In the genomic region with DNA sequence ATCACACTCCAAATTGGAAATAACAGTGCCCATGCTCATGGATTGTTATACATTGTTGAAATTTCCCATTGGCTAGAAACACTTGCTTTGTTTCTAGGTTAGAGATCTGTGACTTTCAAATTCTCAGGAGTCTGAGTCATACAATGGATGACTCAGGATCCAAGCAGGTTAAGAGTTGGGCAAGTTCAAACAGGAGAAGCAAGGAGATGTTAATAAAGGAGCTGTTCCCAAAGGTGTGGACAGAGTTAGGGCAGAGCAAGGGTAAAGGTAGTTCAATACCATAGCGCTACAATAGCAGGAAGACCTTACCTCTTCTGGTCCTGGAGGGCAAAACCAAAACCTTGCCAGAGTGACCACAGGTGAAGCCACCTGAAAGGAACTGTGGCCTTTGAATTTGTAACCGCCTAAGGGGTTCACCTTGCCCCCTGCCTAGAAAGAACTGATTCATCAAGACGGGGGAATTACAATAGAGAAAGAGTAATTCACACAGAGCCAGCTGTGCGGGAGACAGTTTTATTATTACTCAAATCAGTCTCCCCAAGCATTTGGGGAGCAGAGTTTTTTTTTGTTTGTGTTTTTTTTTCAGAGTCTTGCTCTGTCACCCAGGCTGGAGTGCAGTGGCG, we compare ENCODE assay signal across 8 cellular contexts. TPM values are rescaled to one million over a fixed set of nuclear protein-coding genes. Genes with fewer than 3 reads are reported as not detected.
DNase-seq lines count a peak whose midpoint lies in the region; ATAC-seq and TF ChIP-seq lines count a peak whose summit lies in the region.

No MANE protein-coding gene starts in this region.

- no peaks in the 10 kb centered on the region for H3K27me3 Mint-ChIP-seq in naive thymus-derived CD8-positive, alpha-beta T cell

- peak overlapping the region in 3 of 10 donors; percentile 2 to 31 (median 5) for H3K4me3 Mint-ChIP-seq in naive thymus-derived CD8-positive, alpha-beta T cell

- no peak for TF ChIP-seq CTCF in coronary artery (IDR thresholded peaks at IDR 0.05)

- POLR2A ChIA-PET in naive thymus-derived CD8-positive, alpha-beta T cell (lab: Charles Lee), result interaction anchor here (0.8 to 3.0 kb wide), 4 partner anchors 9 to 227 kb away, joined by 3 to 11 read pairs (median 8); a partner anchor contains a TSS

- H3K4me1 Mint-ChIP-seq in naive thymus-derived CD8-positive, alpha-beta T cell, result peaks cover 24 to 72% (median 53%) of the 10 kb centered on the region in 4 donors

- peak overlapping the region in 9 of 10 donors; percentile 0 to 82 (median 48) for H3K27ac Mint-ChIP-seq in naive thymus-derived CD8-positive, alpha-beta T cell

- peak overlapping the region; percentile 80 to 90 for H3K27ac ChIP-seq in coronary artery

- no peak for ATAC-seq in naive thymus-derived CD8-positive, alpha-beta T cell
- ATAC-seq in HG03565 (IDR thresholded peaks at IDR 0.05; ENCODE audit: unreplicated experiment) (no peak), GM21619 (IDR thresholded peaks at IDR 0.05; ENCODE audit: unreplicated experiment) (no peak), HG03460 (IDR thresholded peaks at IDR 0.05; ENCODE audit: unreplicated experiment) (no peak)

- H3K9me3 Mint-ChIP-seq in naive thymus-derived CD8-positive, alpha-beta T cell, result peaks cover 0 to 27% (median 14%) of the 10 kb centered on the region in 9 donors

- H3K4me3 ChIP-seq in coronary artery, result no peak overlapping the region

- H3K36me3 Mint-ChIP-seq in naive thymus-derived CD8-positive, alpha-beta T cell, result peaks cover 7 to 16% (median 13%) of the 10 kb centered on the region in 3 donors

- peak; percentile 75 for DNase-seq in activated effector memory CD4-positive, alpha-beta T cell treated with anti-CD3 and anti-CD28 coated beads, Interleukin-2, amount 50 U/mL, for 16 hours
- DNase-seq in activated effector memory CD4-positive, alpha-beta T cell treated with Interleukin-2 at 50 U/mL for 16 hours, result no peak
- DNase-seq in SW480 (ENCODE audit: low spot score), result peak; percentile 94
- DNase-seq in coronary artery (ENCODE audit: low spot score), result no peak
- DNase-seq in naive thymus-derived CD8-positive, alpha-beta T cell, result no peak

RNA-seq across cellular contexts. Expression of a gene that starts 4.2 kb away (rescaled TPM):
- 10 to 100 TPM; 13.4 to 16.6 TPM for total RNA-seq in naive thymus-derived CD8-positive, alpha-beta T cell
- polyA plus RNA-seq in naive thymus-derived CD8-positive, alpha-beta T cell, result 10 to 100 TPM in 2 of 3 donors, 1 to 10 TPM in 1; 8.9 to 16.7 (median 12.8) TPM

Comparison
In these comparisons a context has a peak if more than half of its experiments do, and no peak if none do; other contexts are left out.
1. DNase-seq: peak in activated effector memory CD4-positive, alpha-beta T cell treated with anti-CD3 and anti-CD28 coated beads, Interleukin-2, amount 50 U/mL, for 16 hours (single experiment) and SW480 (single experiment); none in activated effector memory CD4-positive, alpha-beta T cell treated with Interleukin-2 at 50 U/mL for 16 hours (single experiment), coronary artery (single experiment) and naive thymus-derived CD8-positive, alpha-beta T cell (0 of 10).